ENCODE assay signal across 4 cellular contexts in genomic region chr17:74720506-74720905, GRCh38. TPM values are rescaled to one million over a fixed set of nuclear protein-coding genes. Genes with fewer than 3 reads are reported as not detected.
"Had no signal": no experiment of that assay in that cellular context is flagged by ENCODE, and none has a peak within 500 bp of the region (broad histone marks: within the 10 kb centered on the region; RNA-seq: fewer than 3 reads in every experiment).

No MANE protein-coding gene starts in this region.

- ATAC-seq: GM12878 had no signal

- DNase-seq: GDM1, GF-D8 had no signal

RNA-seq across cellular contexts. Expression of gene CD300LF, which starts 7.8 kb away (rescaled TPM):
- total RNA-seq: G401, GM12878 had no signal
